Comparison of ENCODE assay signal across 8 cellular contexts in the genomic region with DNA sequence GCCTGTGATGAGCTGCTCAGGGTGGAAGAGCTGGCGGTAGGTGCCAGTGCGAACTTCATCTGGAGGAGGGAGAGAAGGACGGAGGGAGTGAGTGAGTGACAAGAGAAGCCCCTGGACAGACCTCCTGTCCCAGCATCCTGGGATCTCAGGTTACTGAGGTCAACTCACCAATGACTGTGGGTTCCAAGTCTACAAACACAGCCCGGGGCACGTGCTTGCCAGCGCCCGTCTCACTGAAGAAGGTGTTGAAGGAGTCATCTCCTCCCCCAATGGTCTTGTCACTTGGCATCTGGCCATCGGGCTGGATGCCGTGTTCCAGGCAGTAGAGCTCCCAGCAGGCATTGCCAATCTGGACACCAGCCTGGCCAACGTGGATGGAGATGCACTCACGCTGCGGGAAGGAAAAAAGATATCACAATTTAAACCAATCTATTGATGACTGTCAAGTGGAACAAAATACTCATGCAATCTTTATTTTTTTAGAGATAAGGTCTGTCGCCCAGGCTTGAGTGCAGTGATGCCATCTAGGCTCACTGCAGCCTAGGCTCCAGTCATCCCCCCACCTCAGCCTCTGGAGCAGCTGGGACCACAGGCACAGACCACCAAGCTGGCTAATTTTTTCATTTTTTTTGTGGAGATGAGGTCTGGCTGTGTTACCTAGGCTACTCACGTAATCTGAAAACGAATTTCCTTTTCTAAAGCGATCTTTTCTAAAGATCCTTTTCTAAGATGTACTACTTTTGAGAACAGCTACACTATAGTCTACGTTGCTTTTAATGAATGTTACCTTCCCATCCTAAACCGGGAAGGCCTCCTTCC. TPM values are rescaled to one million over a fixed set of nuclear protein-coding genes. Genes with fewer than 3 reads are reported as not detected.
DNase-seq lines count a peak whose midpoint lies in the region; ATAC-seq and TF ChIP-seq lines count a peak whose summit lies in the region.

No MANE protein-coding gene starts in this region.

- H2AFZ ChIP-seq in mammary epithelial cell (ENCODE audit: low read depth, low read length) (no peak overlapping the region), mesenchymal stem cell (ENCODE audit: low read depth, low read length) (no peak overlapping the region)

- H3K4me2 ChIP-seq in mammary epithelial cell (ENCODE audit: insufficient read depth, low read depth, low read length): peak overlapping the region; percentile 89
- H3K4me2 ChIP-seq in mesenchymal stem cell (ENCODE audit: low read length, poor library complexity, severe bottlenecking): peak overlapping the region; percentile 87

- DNase-seq in stimulated activated CD4-positive, alpha-beta T cell treated with anti-CD3 and anti-CD28 coated beads, Interleukin-12 subunit alpha, Interleukin-12 subunit beta, amount 100 ng/mL, for 4 hours: peak; percentile 20
- no peak for DNase-seq in stimulated activated CD4-positive, alpha-beta T cell treated with anti-CD3 and anti-CD28 coated beads, Interleukin-4, amount 100 ng/mL, for 1 hour
- no peak for DNase-seq in mammary epithelial cell
- DNase-seq in mesenchymal stem cell: no peak
- peak in 1 of 2 donors; percentile 36 for DNase-seq in uterus
- DNase-seq in cerebellar nuclear complex (lab: John Stamatoyannopoulos, UW): no peak

- H3K79me2 ChIP-seq in mammary epithelial cell (ENCODE audit: insufficient read depth, low read length): peaks cover 52% of the 10 kb centered on the region

- H3K36me3 ChIP-seq in mammary epithelial cell (ENCODE audit: insufficient read depth, low read length): peaks cover 22% of the 10 kb centered on the region
- H3K36me3 ChIP-seq in mesenchymal stem cell (ENCODE audit: control insufficient read depth in 1 of 2, insufficient read depth in 2 of 2, low read depth in 1 of 2, low read length in 2 of 2): peaks cover 13 to 29% of the 10 kb centered on the region in 2 experiments
- no peaks in the 10 kb centered on the region for H3K36me3 ChIP-seq in uterus

- CTCF ChIA-PET in mammary epithelial cell (lab: Charles Lee; ENCODE audit: low non-redundant PET): interaction anchor here (0.7 to 1.4 kb wide), 3 partner anchors 19 to 131 kb away, joined by 3 to 4 read pairs (median 3); partner anchors contain the start of gene LMBR1L

- peaks cover 24% of the 10 kb centered on the region for H3K4me1 ChIP-seq in mammary epithelial cell (ENCODE audit: insufficient read depth, low read length)
- H3K4me1 ChIP-seq in mesenchymal stem cell (ENCODE audit: control insufficient read depth, insufficient read depth, low read depth, low read length): peaks cover 6% of the 10 kb centered on the region
- H3K4me1 ChIP-seq in uterus: no peaks in the 10 kb centered on the region

- ATAC-seq in GM21526 (IDR thresholded peaks at IDR 0.05; ENCODE audit: low FRiP score, unreplicated experiment) (no peak), GM19467 (IDR thresholded peaks at IDR 0.05; ENCODE audit: unreplicated experiment) (no peak)

- no peaks in the 10 kb centered on the region for H3K27me3 ChIP-seq in mammary epithelial cell (ENCODE audit: insufficient read depth, low read length)
- H3K27me3 ChIP-seq in mesenchymal stem cell (ENCODE audit: control insufficient read depth in 1 of 2, insufficient read depth in 1 of 2, low read length in 2 of 2): no peaks in the 10 kb centered on the region
- H3K27me3 ChIP-seq in uterus: no peaks in the 10 kb centered on the region

- dilution Hi-C loops in mammary epithelial cell (cut with HindIII; ENCODE audit: low sequenced_read_pairs): loop anchor here (5.0 kb wide), 3 partner anchors 62 to 88 kb away; partner anchors contain the start of gene RHEBL1

- intact Hi-C loops in mammary epithelial cell (cut with micrococcal nuclease) (loop anchor here (1.0 to 5.0 kb wide), 8 partner anchors 19 to 218 kb away; partner anchors contain the start of genes ARF3, DNAJC22, KMT2D and LMBR1L), uterus (cut with DNase I; ENCODE audit: low total_unique reads) (loop anchor here (10.0 kb wide), 2 partner anchors 65 to 105 kb away; partner anchors contain the start of genes KMT2D and RHEBL1)

- H3K18ac ChIP-seq in mesenchymal stem cell (ENCODE audit: low read depth in 1 of 2, low read length in 2 of 2): peak overlapping the region in 1 of 2 experiments; percentile 64

- BruUV-seq in mammary epithelial cell (replicated peaks; lab: Mats Ljungman, UMichigan): no TSS peak

- peak overlapping the region; percentile 34 for H2BK120ac ChIP-seq in mesenchymal stem cell (ENCODE audit: low read depth, low read length)

- no peak overlapping the region for H2BK12ac ChIP-seq in mesenchymal stem cell (ENCODE audit: low read length in 2 of 2)

- peak overlapping the region; percentile 73 to 80 (median 76) for H3K4me3 ChIP-seq in mammary epithelial cell (replicated peaks in 1 of 3; ENCODE audit: insufficient read depth in 1 of 3, low read depth in 2 of 3, low read length in 3 of 3)
- peak overlapping the region; percentile 84 to 89 for H3K4me3 ChIP-seq in mesenchymal stem cell (ENCODE audit: insufficient read depth in 1 of 2, low read depth in 1 of 2, low read length in 2 of 2)
- H3K4me3 ChIP-seq in uterus: peak overlapping the region; percentile 81 to 99

- H4K8ac ChIP-seq in mesenchymal stem cell (ENCODE audit: low read length): peak overlapping the region; percentile 69

- in situ Hi-C loops in mammary epithelial cell (cut with MboI; ENCODE audit: low sequenced_read_pairs in 2 of 2): loop anchor here in 1 of 2 donors (5.0 kb wide), 1 partner anchor 67 kb away; the partner anchor contains the start of gene KMT2D

- peak overlapping the region; percentile 94 for H3K27ac ChIP-seq in mammary epithelial cell (ENCODE audit: insufficient read depth, low read depth, low read length)
- peak overlapping the region; percentile 97 for H3K27ac ChIP-seq in mesenchymal stem cell (ENCODE audit: low read length, poor library complexity, severe bottlenecking)
- H3K27ac ChIP-seq in uterus: peak overlapping the region; percentile 100

- H3K79me1 ChIP-seq in mesenchymal stem cell (replicated peaks; ENCODE audit: low read length, poor library complexity, severe bottlenecking): peaks cover 5% of the 10 kb centered on the region

- H2BK15ac ChIP-seq in mesenchymal stem cell (ENCODE audit: low read depth, poor library complexity, severe bottlenecking): no peak overlapping the region

- H3K23ac ChIP-seq in mesenchymal stem cell (ENCODE audit: low read length in 2 of 2): no peak overlapping the region

- no peak overlapping the region for H4K91ac ChIP-seq in mesenchymal stem cell (ENCODE audit: low read length)

- no peaks in the 10 kb centered on the region for H3K9me3 ChIP-seq in mammary epithelial cell (replicated peaks; ENCODE audit: insufficient read depth, low read length)
- H3K9me3 ChIP-seq in mesenchymal stem cell (ENCODE audit: control insufficient read depth, low read length): no peaks in the 10 kb centered on the region
- H3K9me3 ChIP-seq in uterus: no peaks in the 10 kb centered on the region

- H2AK5ac ChIP-seq in mesenchymal stem cell (ENCODE audit: low read length, severe bottlenecking): no peak overlapping the region

- no peaks in the 10 kb centered on the region for H4K20me1 ChIP-seq in mammary epithelial cell (ENCODE audit: insufficient read depth, low read length)

- H3K4ac ChIP-seq in mesenchymal stem cell (ENCODE audit: low read depth in 1 of 2, low read length in 2 of 2): no peak overlapping the region

- WGBS in mammary epithelial cell (ENCODE audit: low coverage, missing lambda C conversion rate): 37% methylated on average over 13 of the region's 18 CpGs
- 68% methylated on average over 15 of the region's 18 CpGs for WGBS in mesenchymal stem cell

- H3K9ac ChIP-seq in mammary epithelial cell (ENCODE audit: insufficient read depth, low read length) (peak overlapping the region; percentile 94), mesenchymal stem cell (ENCODE audit: low read length) (peak overlapping the region; percentile 95)

- no peak for TF ChIP-seq POLR2A in uterus (IDR thresholded peaks at IDR 0.05)

- TF ChIP-seq CTCF in mammary epithelial cell (conservative IDR thresholded peaks at IDR 0.05 in 1 of 2, IDR thresholded peaks at IDR 0.05 in 1 of 2; ENCODE audit: extremely low read depth in 1 of 2, insufficient read depth in 1 of 2, low read depth in 1 of 2, low read length in 2 of 2): no peak
- TF ChIP-seq CTCF in uterus (IDR thresholded peaks at IDR 0.05): no peak

- no peak overlapping the region for H3K14ac ChIP-seq in mesenchymal stem cell (ENCODE audit: low read length in 2 of 2)

- H2BK5ac ChIP-seq in mesenchymal stem cell (ENCODE audit: low read depth, low read length, poor library complexity, severe bottlenecking): no peak overlapping the region

RNA-seq across cellular contexts. Expression of gene TUBA1B, which starts 1.7 kb away (rescaled TPM):
- total RNA-seq in mammary epithelial cell (1,000 to 10,000 TPM in 1 of 2 donors, 100 to 1,000 TPM in 1; 591 to 1,181 TPM), uterus (100 to 1,000 TPM; 374 to 912 (median 498) TPM)
- polyA plus RNA-seq in mammary epithelial cell: 4,306 TPM
- 2,687 TPM for polyA minus RNA-seq in mammary epithelial cell
- polyA plus RNA-seq in mesenchymal stem cell (2013, experiment 1 of 2): 901 TPM
- polyA plus RNA-seq in mesenchymal stem cell (2013, experiment 2 of 2): 900 TPM

RNA-seq across cellular contexts. Expression of gene LMBR1L, which starts 18.9 kb away (rescaled TPM):
- total RNA-seq in mammary epithelial cell: 10 to 100 TPM; 22.8 to 24.2 TPM
- polyA plus RNA-seq in mammary epithelial cell: 11.1 TPM
- 3.6 TPM for polyA minus RNA-seq in mammary epithelial cell
- 33.9 TPM for polyA plus RNA-seq in mesenchymal stem cell (2013, experiment 1 of 2)
- polyA plus RNA-seq in mesenchymal stem cell (2013, experiment 2 of 2): 30.6 TPM
- 100 to 1,000 TPM in 1 of 4 donors, 10 to 100 TPM in 3; 22.1 to 114 (median 43.2) TPM for total RNA-seq in uterus

RNA-seq across cellular contexts. Expression of gene DHH, which starts 34.9 kb away (rescaled TPM):
- total RNA-seq in mammary epithelial cell (under 1 TPM in 1 of 2 donors, not detected in 1; under 0.01 TPM), uterus (1 to 10 TPM in 2 of 4 donors, under 1 TPM in 1, not detected in 1; 0.26 to 1.7 (median 1.5) TPM)
- polyA plus RNA-seq in mammary epithelial cell: not detected
- not detected for polyA minus RNA-seq in mammary epithelial cell
- 0.03 TPM for polyA plus RNA-seq in mesenchymal stem cell (2013, experiment 1 of 2)
- polyA plus RNA-seq in mesenchymal stem cell (2013, experiment 2 of 2): not detected

RNA-seq across cellular contexts. Expression of gene TUBA1A, which starts 59.3 kb away (rescaled TPM):
- total RNA-seq in mammary epithelial cell (100 to 1,000 TPM; 194 to 540 TPM), uterus (100 to 1,000 TPM; 241 to 900 (median 352) TPM)
- polyA plus RNA-seq in mammary epithelial cell: 680 TPM
- polyA minus RNA-seq in mammary epithelial cell: 1,013 TPM
- 656 TPM for polyA plus RNA-seq in mesenchymal stem cell (2013, experiment 1 of 2)
- polyA plus RNA-seq in mesenchymal stem cell (2013, experiment 2 of 2): 667 TPM

RNA-seq across cellular contexts. Expression of gene RHEBL1, which starts 59.8 kb away (rescaled TPM):
- total RNA-seq in mammary epithelial cell: 1 to 10 TPM; 1.0 to 2.3 TPM
- polyA plus RNA-seq in mammary epithelial cell: 1.9 TPM
- not detected for polyA minus RNA-seq in mammary epithelial cell
- 0.83 TPM for polyA plus RNA-seq in mesenchymal stem cell (2013, experiment 1 of 2)
- 0.86 TPM for polyA plus RNA-seq in mesenchymal stem cell (2013, experiment 2 of 2)
- total RNA-seq in uterus: under 1 TPM in 1 of 4 donors, not detected in 3; 0.37 TPM
